In genomic region chr11:134068829-134069425, GRCh38 we compare ENCODE assay signal across 8 cellular contexts. TPM values are rescaled to one million over a fixed set of nuclear protein-coding genes. Genes with fewer than 3 reads are reported as not detected.
DNase-seq lines count a peak whose midpoint lies in the region; ATAC-seq and TF ChIP-seq lines count a peak whose summit lies in the region.

Gene JAM3, plus strand, starts transcription at chr11:134069072. Its CDS starts 12 bp downstream, at chr11:134069084.

- peak; percentile 91 for ATAC-seq in GM21723 (IDR thresholded peaks at IDR 0.05; ENCODE audit: unreplicated experiment)
- peak; percentile 94 for ATAC-seq in SK-N-SH treated with all-trans-retinoic acid at 6 μM for 48 hours

- peak within 1 kb of the TSS; percentile 82 for H3K27ac Mint-ChIP-seq in activated naive CD8-positive, alpha-beta T cell treated with anti-CD3 and anti-CD28 coated beads for 36 hours

- H3K36me3 Mint-ChIP-seq in activated naive CD8-positive, alpha-beta T cell treated with anti-CD3 and anti-CD28 coated beads for 36 hours = no peaks in the 10 kb centered on the region

- H3K4me3 Mint-ChIP-seq in activated naive CD8-positive, alpha-beta T cell treated with anti-CD3 and anti-CD28 coated beads for 36 hours = peak within 1 kb of the TSS; percentile 94

- DNase-seq in DMS114 treated with DMSO at 0.1 percent for 48 hours (lab: John Stamatoyannopoulos, UW; ENCODE audit: unreplicated experiment) (peak; percentile 66), LHCN-M2 (ENCODE audit: low read depth) (peak; percentile 90), head of caudate nucleus (peak; percentile 92 to 100 (median 98)), occipital lobe (lab: John Stamatoyannopoulos, UW) (peak; percentile 96)
- DNase-seq in activated naive CD8-positive, alpha-beta T cell treated with anti-CD3 and anti-CD28 coated beads for 36 hours = peak; percentile 99

- peaks cover 19% of the 10 kb centered on the region for H3K27me3 Mint-ChIP-seq in activated naive CD8-positive, alpha-beta T cell treated with anti-CD3 and anti-CD28 coated beads for 36 hours

- no peaks in the 10 kb centered on the region for H3K9me3 Mint-ChIP-seq in activated naive CD8-positive, alpha-beta T cell treated with anti-CD3 and anti-CD28 coated beads for 36 hours

- peaks cover 14% of the 10 kb centered on the region for H3K4me1 Mint-ChIP-seq in activated naive CD8-positive, alpha-beta T cell treated with anti-CD3 and anti-CD28 coated beads for 36 hours

- intact Hi-C loops in head of caudate nucleus (cut with DNase I) = loop anchor here (2.0 kb wide), 1 partner anchor 56 kb away; no protein-coding TSS in a partner anchor

- TF ChIP-seq CTCF in subcutaneous adipose tissue (IDR thresholded peaks at IDR 0.05; ENCODE audit: low read depth) = no peak

TF ChIP-seq in SK-N-SH treated with all-trans-retinoic acid at 6 μM for 48 hours, 23 proteins besides CTCF, POLR2A, EP300 and RAD21:
- TF ChIP-seq BACH2 (CRISPR knock-in tag; IDR thresholded peaks at IDR 0.05; ENCODE audit: borderline replicate concordance) (no peak), ZFP30 (CRISPR knock-in tag; IDR thresholded peaks at IDR 0.05) (no peak), SNAI2 (CRISPR knock-in tag; IDR thresholded peaks at IDR 0.05) (no peak), TOX (CRISPR knock-in tag; IDR thresholded peaks at IDR 0.05; ENCODE audit: borderline replicate concordance) (no peak), CSDC2 (CRISPR knock-in tag; IDR thresholded peaks at IDR 0.05) (no peak), ZNF565 (CRISPR knock-in tag; conservative IDR thresholded peaks at IDR 0.05; ENCODE audit: low read depth) (no peak), ZC3H10 (CRISPR knock-in tag; IDR thresholded peaks at IDR 0.05) (no peak), ZNF8 (CRISPR knock-in tag; IDR thresholded peaks at IDR 0.05) (no peak), ESRRG (CRISPR knock-in tag; IDR thresholded peaks at IDR 0.05) (no peak)
- TF ChIP-seq, protein P1, sequence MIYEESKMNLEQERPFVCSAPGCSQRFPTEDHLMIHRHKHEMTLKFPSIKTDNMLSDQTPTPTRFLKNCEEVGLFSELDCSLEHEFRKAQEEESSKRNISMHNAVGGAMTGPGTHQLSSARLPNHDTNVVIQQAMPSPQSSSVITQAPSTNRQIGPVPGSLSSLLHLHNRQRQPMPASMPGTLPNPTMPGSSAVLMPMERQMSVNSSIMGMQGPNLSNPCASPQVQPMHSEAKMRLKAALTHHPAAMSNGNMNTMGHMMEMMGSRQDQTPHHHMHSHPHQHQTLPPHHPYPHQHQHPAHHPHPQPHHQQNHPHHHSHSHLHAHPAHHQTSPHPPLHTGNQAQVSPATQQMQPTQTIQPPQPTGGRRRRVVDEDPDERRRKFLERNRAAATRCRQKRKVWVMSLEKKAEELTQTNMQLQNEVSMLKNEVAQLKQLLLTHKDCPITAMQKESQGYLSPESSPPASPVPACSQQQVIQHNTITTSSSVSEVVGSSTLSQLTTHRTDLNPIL (CRISPR knock-in tag; IDR thresholded peaks at IDR 0.05; ENCODE audit: low read depth) = no peak
- TF ChIP-seq, protein P2, sequence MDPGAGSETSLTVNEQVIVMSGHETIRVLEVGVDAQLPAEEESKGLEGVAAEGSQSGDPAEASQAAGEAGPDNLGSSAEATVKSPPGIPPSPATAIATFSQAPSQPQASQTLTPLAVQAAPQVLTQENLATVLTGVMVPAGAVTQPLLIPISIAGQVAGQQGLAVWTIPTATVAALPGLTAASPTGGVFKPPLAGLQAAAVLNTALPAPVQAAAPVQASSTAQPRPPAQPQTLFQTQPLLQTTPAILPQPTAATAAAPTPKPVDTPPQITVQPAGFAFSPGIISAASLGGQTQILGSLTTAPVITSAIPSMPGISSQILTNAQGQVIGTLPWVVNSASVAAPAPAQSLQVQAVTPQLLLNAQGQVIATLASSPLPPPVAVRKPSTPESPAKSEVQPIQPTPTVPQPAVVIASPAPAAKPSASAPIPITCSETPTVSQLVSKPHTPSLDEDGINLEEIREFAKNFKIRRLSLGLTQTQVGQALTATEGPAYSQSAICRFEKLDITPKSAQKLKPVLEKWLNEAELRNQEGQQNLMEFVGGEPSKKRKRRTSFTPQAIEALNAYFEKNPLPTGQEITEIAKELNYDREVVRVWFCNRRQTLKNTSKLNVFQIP (CRISPR knock-in tag; IDR thresholded peaks at IDR 0.05; ENCODE audit: borderline replicate concordance, low read depth) = no peak
- TF ChIP-seq, protein P3, sequence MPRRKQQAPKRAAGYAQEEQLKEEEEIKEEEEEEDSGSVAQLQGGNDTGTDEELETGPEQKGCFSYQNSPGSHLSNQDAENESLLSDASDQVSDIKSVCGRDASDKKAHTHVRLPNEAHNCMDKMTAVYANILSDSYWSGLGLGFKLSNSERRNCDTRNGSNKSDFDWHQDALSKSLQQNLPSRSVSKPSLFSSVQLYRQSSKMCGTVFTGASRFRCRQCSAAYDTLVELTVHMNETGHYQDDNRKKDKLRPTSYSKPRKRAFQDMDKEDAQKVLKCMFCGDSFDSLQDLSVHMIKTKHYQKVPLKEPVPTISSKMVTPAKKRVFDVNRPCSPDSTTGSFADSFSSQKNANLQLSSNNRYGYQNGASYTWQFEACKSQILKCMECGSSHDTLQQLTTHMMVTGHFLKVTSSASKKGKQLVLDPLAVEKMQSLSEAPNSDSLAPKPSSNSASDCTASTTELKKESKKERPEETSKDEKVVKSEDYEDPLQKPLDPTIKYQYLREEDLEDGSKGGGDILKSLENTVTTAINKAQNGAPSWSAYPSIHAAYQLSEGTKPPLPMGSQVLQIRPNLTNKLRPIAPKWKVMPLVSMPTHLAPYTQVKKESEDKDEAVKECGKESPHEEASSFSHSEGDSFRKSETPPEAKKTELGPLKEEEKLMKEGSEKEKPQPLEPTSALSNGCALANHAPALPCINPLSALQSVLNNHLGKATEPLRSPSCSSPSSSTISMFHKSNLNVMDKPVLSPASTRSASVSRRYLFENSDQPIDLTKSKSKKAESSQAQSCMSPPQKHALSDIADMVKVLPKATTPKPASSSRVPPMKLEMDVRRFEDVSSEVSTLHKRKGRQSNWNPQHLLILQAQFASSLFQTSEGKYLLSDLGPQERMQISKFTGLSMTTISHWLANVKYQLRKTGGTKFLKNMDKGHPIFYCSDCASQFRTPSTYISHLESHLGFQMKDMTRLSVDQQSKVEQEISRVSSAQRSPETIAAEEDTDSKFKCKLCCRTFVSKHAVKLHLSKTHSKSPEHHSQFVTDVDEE (CRISPR knock-in tag; IDR thresholded peaks at IDR 0.05) = no peak

RNA-seq across cellular contexts. Expression of gene JAM3, which starts in this region (rescaled TPM):
- total RNA-seq in LHCN-M2 (2014; rRNA removed) = 116 and 152 TPM in 2 replicates
- polyA plus RNA-seq in LHCN-M2 (2012) = 42.0 TPM
- total RNA-seq in activated naive CD8-positive, alpha-beta T cell treated with anti-CD3 and anti-CD28 coated beads for 36 hours = 10 to 100 TPM; 18.3 to 21.2 TPM
- 41.8 TPM for total RNA-seq in occipital lobe
- 10 to 100 TPM; 14.2 to 18.3 (median 16.5) TPM for total RNA-seq in subcutaneous adipose tissue

Comparison
In these comparisons a context has a peak if more than half of its experiments do, and no peak if none do; other contexts are left out.
1. Peak in every context shown above with its lines: DNase-seq and ATAC-seq.